ENCODE assay signal across 26 cellular contexts in genomic region chr9:75833765-75834164, GRCh38. TPM values are rescaled to one million over a fixed set of nuclear protein-coding genes. Genes with fewer than 3 reads are reported as not detected.
DNase-seq lines count a peak whose midpoint lies in the region; ATAC-seq, FAIRE-seq and TF ChIP-seq lines count a peak whose summit lies in the region.
"Had no signal": no experiment of that assay in that cellular context is flagged by ENCODE, and none has a peak within 500 bp of the region (broad histone marks: within the 10 kb centered on the region; RNA-seq: fewer than 3 reads in every experiment).

No MANE protein-coding gene starts in this region.

- H3K9me3 ChIP-seq in Loucy (ENCODE audit: insufficient read depth, low read depth, low read length) (no peaks in the 10 kb centered on the region), neuronal stem cell (replicated peaks in 1 of 2; ENCODE audit: control insufficient read depth in 2 of 2, insufficient read depth in 1 of 2, low read depth in 1 of 2, low read length in 2 of 2) (no peaks in the 10 kb centered on the region)
- H3K9me3 ChIP-seq in naive thymus-derived CD4-positive, alpha-beta T cell (ENCODE audit: control insufficient read depth in 2 of 3, low read length in 3 of 3) = no peaks in the 10 kb centered on the region
- H3K9me3 ChIP-seq: Caco-2 had no signal

- H3F3A ChIP-seq in Loucy (ENCODE audit: low read depth) = no peaks in the 10 kb centered on the region

- H3K36me3 ChIP-seq in Loucy (ENCODE audit: insufficient read depth, low read length) (no peaks in the 10 kb centered on the region), neuronal stem cell (replicated peaks in 1 of 2; ENCODE audit: control insufficient read depth in 2 of 2, insufficient read depth in 2 of 2, low read length in 2 of 2) (no peaks in the 10 kb centered on the region)
- no peaks in the 10 kb centered on the region for H3K36me3 ChIP-seq in naive thymus-derived CD4-positive, alpha-beta T cell (ENCODE audit: control insufficient read depth in 2 of 3, insufficient read depth in 3 of 3, low read length in 3 of 3)
- H3K36me3 ChIP-seq: BLaER1 treated with 17β-estradiol and CSF1 and Interleukin-3, amounts not matched to agents 10 nM and 100 nM had no signal

- no peaks in the 10 kb centered on the region for H3K36me3 Mint-ChIP-seq in naive thymus-derived CD4-positive, alpha-beta T cell
- H3K36me3 Mint-ChIP-seq: CD8-positive, alpha-beta T cell had no signal

- H3K4me3 Mint-ChIP-seq in naive thymus-derived CD4-positive, alpha-beta T cell = no peak overlapping the region
- H3K4me3 Mint-ChIP-seq: B cell; CD4-positive, alpha-beta T cell; CD8-positive, alpha-beta T cell had no signal

- H2BK15ac ChIP-seq in neuronal stem cell (ENCODE audit: low read length) = no peak overlapping the region

- DNase-seq in caudate nucleus (lab: John Stamatoyannopoulos, UW) = peak in 3 of 61 donors; percentile 1 to 22 (median 1)
- DNase-seq in neuronal stem cell (ENCODE audit: low spot score) = no peak
- no peak for DNase-seq in D721Med (ENCODE audit: insufficient read length, low spot score)
- DNase-seq in naive thymus-derived CD4-positive, alpha-beta T cell = no peak
- no peak for DNase-seq in GM13977 (ENCODE audit: low spot score)
- DNase-seq: 8988T; ACHN; Caco-2; Calu3; CD4-positive, alpha-beta T cell; CD8-positive, alpha-beta T cell; DMS 273 treated with DMSO at 0.1 percent for 48 hours; DMS153; DMS53; DMS79; DND-41; EL; GDM1 had no signal

- no peaks in the 10 kb centered on the region for H3K79me2 ChIP-seq in Loucy (ENCODE audit: insufficient read depth, low read length)

- H4K8ac ChIP-seq in neuronal stem cell (ENCODE audit: low read depth, low read length) = no peak overlapping the region

- H3K27ac ChIP-seq in caudate nucleus (ENCODE audit: low read depth, low read length) (peak overlapping the region; percentile 14), neuronal stem cell (replicated peaks; ENCODE audit: low read length) (no peak overlapping the region)
- no peak overlapping the region for H3K27ac ChIP-seq in naive thymus-derived CD4-positive, alpha-beta T cell (ENCODE audit: low read depth, low read length)
- H3K27ac ChIP-seq: BLaER1 treated with 17β-estradiol and CSF1 and Interleukin-3, amounts not matched to agents 10 nM and 100 nM; C4-2B had no signal

- no peaks in the 10 kb centered on the region for H3K9me2 ChIP-seq in Loucy (replicated peaks; ENCODE audit: low read depth, low read length)

- ATAC-seq in naive thymus-derived CD4-positive, alpha-beta T cell = no peak
- ATAC-seq: CD8-positive, alpha-beta T cell; GM12878 had no signal

- H2BK12ac ChIP-seq in neuronal stem cell (ENCODE audit: low read length) = no peak overlapping the region

- CTCF ChIA-PET in naive thymus-derived CD4-positive, alpha-beta T cell (lab: Charles Lee) = no interaction called here

- H2BK5ac ChIP-seq in neuronal stem cell (ENCODE audit: low read length) = no peak overlapping the region

- no peak overlapping the region for H3K18ac ChIP-seq in neuronal stem cell (ENCODE audit: low read length)

- H3K27me3 Mint-ChIP-seq in naive thymus-derived CD4-positive, alpha-beta T cell = peaks cover 0 to 5% (median 0%) of the 10 kb centered on the region in 5 donors
- H3K27me3 Mint-ChIP-seq: B cell had no signal

- H3K27ac Mint-ChIP-seq in naive thymus-derived CD4-positive, alpha-beta T cell = no peak overlapping the region
- H3K27ac Mint-ChIP-seq: B cell; CD4-positive, alpha-beta T cell; CD8-positive, alpha-beta T cell had no signal

- H2AFZ ChIP-seq in Loucy (ENCODE audit: low read length) (peak overlapping the region; percentile 50; the same call in 1 of the 2 replicates), neuronal stem cell (ENCODE audit: low read length) (peak overlapping the region; percentile 47)

- no peak overlapping the region for H2BK120ac ChIP-seq in neuronal stem cell (ENCODE audit: low read depth, low read length)

- no peaks in the 10 kb centered on the region for H3K27me3 ChIP-seq in Loucy (ENCODE audit: insufficient read depth, low read length, poor library complexity, severe bottlenecking)
- no peaks in the 10 kb centered on the region for H3K27me3 ChIP-seq in neuronal stem cell (ENCODE audit: control insufficient read depth in 3 of 3, insufficient read depth in 3 of 3, low read depth in 1 of 3, low read length in 3 of 3)
- no peaks in the 10 kb centered on the region for H3K27me3 ChIP-seq in naive thymus-derived CD4-positive, alpha-beta T cell (ENCODE audit: control insufficient read depth in 2 of 2, insufficient read depth in 2 of 2, low read length in 2 of 2)
- H3K27me3 ChIP-seq: BLaER1 treated with 17β-estradiol and CSF1 and Interleukin-3, amounts not matched to agents 10 nM and 100 nM had no signal

- H3K4me1 ChIP-seq in Loucy (ENCODE audit: insufficient read depth, low read length, poor library complexity, severe bottlenecking) = no peaks in the 10 kb centered on the region
- H3K4me1 ChIP-seq in neuronal stem cell (ENCODE audit: control insufficient read depth in 2 of 2, insufficient read depth in 1 of 2, low read depth in 1 of 2, low read length in 2 of 2) = no peaks in the 10 kb centered on the region
- no peaks in the 10 kb centered on the region for H3K4me1 ChIP-seq in naive thymus-derived CD4-positive, alpha-beta T cell (ENCODE audit: control insufficient read depth in 2 of 2, insufficient read depth in 2 of 2, low read length in 2 of 2)
- H3K4me1 ChIP-seq: BLaER1 treated with 17β-estradiol and CSF1 and Interleukin-3, amounts not matched to agents 10 nM and 100 nM; Caco-2 had no signal

- H3K4me1 Mint-ChIP-seq in naive thymus-derived CD4-positive, alpha-beta T cell = no peaks in the 10 kb centered on the region
- H3K4me1 Mint-ChIP-seq: B cell had no signal

- H3K4ac ChIP-seq in neuronal stem cell (ENCODE audit: low read length) = no peak overlapping the region

- POLR2A ChIA-PET in naive thymus-derived CD4-positive, alpha-beta T cell (lab: Charles Lee) = no interaction called here

- H3K4me3 ChIP-seq in Loucy (ENCODE audit: low read length, poor library complexity, severe bottlenecking) = no peak overlapping the region
- no peak overlapping the region for H3K4me3 ChIP-seq in neuronal stem cell (ENCODE audit: low read length in 2 of 2)
- H3K4me3 ChIP-seq in naive thymus-derived CD4-positive, alpha-beta T cell (ENCODE audit: low read length) = no peak overlapping the region
- H3K4me3 ChIP-seq: BLaER1 treated with 17β-estradiol and CSF1 and Interleukin-3, amounts not matched to agents 10 nM and 100 nM; GM12878 had no signal

- H3K9ac ChIP-seq in Loucy (ENCODE audit: low read depth, low read length, poor library complexity, severe bottlenecking) (no peak overlapping the region), neuronal stem cell (ENCODE audit: low read depth, low read length, poor library complexity) (no peak overlapping the region)
- H3K9ac ChIP-seq: BLaER1 treated with 17β-estradiol and CSF1 and Interleukin-3, amounts not matched to agents 10 nM and 100 nM had no signal

- in situ Hi-C loops in GM13977 (cut with MboI; ENCODE audit: low pct_unique_long_range_greater_than_20kb, low sequenced_read_pairs, unreplicated experiment) = no loop called here

- intact Hi-C loops in naive thymus-derived CD4-positive, alpha-beta T cell (cut with micrococcal nuclease) = no loop called here

- H3K4me2 ChIP-seq in Loucy (ENCODE audit: low read depth, low read length, poor library complexity, severe bottlenecking) = no peak overlapping the region
- no peak overlapping the region for H3K4me2 ChIP-seq in neuronal stem cell (ENCODE audit: insufficient read depth, low read length, poor library complexity, severe bottlenecking)
- H3K4me2 ChIP-seq: BLaER1 treated with 17β-estradiol and CSF1 and Interleukin-3, amounts not matched to agents 10 nM and 100 nM had no signal

- TF ChIP-seq CTCF in Loucy (conservative IDR thresholded peaks at IDR 0.05; ENCODE audit: low read length) (no peak), D721Med (IDR thresholded peaks at IDR 0.05; ENCODE audit: insufficient read depth, missing control alignments) (no peak), GM13977 (IDR thresholded peaks at IDR 0.05; ENCODE audit: extremely low read depth, insufficient read depth, missing control alignments) (no peak)

- no peak overlapping the region for H3K23ac ChIP-seq in neuronal stem cell (ENCODE audit: low read depth, low read length, poor library complexity)

- H4K91ac ChIP-seq in neuronal stem cell (ENCODE audit: low read depth, low read length, poor library complexity) = no peak overlapping the region

- no peak overlapping the region for H2AK5ac ChIP-seq in neuronal stem cell (ENCODE audit: low read depth, low read length)

- no peaks in the 10 kb centered on the region for H3K9me3 Mint-ChIP-seq in naive thymus-derived CD4-positive, alpha-beta T cell
- H3K9me3 Mint-ChIP-seq: CD4-positive, alpha-beta T cell; CD8-positive, alpha-beta T cell had no signal

- H3K79me1 ChIP-seq in neuronal stem cell (ENCODE audit: low read depth, low read length) = no peaks in the 10 kb centered on the region

- no peaks in the 10 kb centered on the region for H4K20me1 ChIP-seq in Loucy (ENCODE audit: insufficient read depth, low read length, poor library complexity, severe bottlenecking)
- H4K20me1 ChIP-seq: BLaER1 treated with 17β-estradiol and CSF1 and Interleukin-3, amounts not matched to agents 10 nM and 100 nM had no signal

- FAIRE-seq in D721Med (lab: Jason Lieb, UNC) = no peak
- FAIRE-seq: A204.1, GM12878, GM12892, GM19239 had no signal

- no peak overlapping the region for H3K14ac ChIP-seq in neuronal stem cell (ENCODE audit: low read length)

RNA-seq across cellular contexts. Expression of gene PCSK5, which starts 56.7 kb away (rescaled TPM):
- polyA plus RNA-seq in neuronal stem cell (2013, experiment 1 of 2) = 17.2 TPM
- 18.0 TPM for polyA plus RNA-seq in neuronal stem cell (2013, experiment 2 of 2)
- 10 to 100 TPM in 4 of 5 experiments, 1 to 10 TPM in 1; 5.2 to 35.0 (median 24.6) TPM for total RNA-seq in naive thymus-derived CD4-positive, alpha-beta T cell
- polyA plus RNA-seq in naive thymus-derived CD4-positive, alpha-beta T cell = 10 to 100 TPM; 17.3 to 19.1 TPM
- total RNA-seq: B cell had no signal
